Comparison of ENCODE assay signal across 11 cellular contexts in the genomic region with DNA sequence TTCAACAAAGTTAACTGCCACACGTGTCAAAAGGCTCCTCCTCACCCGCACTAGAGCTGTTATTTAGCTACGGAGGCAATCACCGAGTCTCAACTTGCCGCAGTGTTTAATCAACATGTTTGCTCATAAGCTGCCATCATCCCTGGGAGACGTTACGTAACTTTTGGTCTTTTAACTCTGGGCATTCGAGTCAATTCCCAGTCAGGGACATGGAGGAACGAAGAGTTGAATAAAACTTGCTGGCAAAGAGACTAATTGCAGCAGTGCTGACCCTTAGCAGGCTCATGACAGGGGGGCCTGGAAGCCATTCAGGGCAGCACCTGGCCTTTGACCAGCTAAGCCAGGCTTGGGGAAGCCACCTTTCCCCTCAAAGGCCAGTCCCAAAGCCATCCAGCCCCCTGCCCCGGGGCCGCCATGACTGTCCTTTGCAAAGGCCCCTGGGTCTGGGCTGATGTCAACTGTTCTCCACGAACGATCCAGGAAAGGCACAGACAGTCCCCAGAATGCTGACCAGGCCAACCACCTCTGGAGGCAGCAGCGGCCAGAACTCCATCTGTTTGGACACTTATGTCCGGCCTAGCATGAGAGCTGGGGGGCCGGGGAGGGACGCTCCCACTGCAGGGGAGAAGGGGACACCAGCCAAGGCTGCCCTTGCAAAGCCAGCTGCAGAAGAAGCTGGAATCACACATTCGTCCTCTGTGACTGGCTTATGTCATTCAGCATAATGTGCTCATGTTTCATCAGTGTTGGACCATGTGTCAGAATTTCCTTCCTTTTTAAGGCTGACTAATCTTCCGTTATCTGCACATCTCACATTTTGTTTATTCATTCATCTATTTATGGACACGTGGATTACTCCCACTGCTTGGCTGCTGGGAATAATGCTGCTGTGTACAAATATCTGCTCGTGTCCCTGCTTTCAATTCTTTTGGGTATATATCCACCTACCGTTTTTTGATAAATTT. TPM values are rescaled to one million over a fixed set of nuclear protein-coding genes. Genes with fewer than 3 reads are reported as not detected.
A peak's percentile ranks its signal among the peaks of the same experiment; 100 is the strongest.
DNase-seq lines count a peak whose midpoint lies in the region; ATAC-seq and TF ChIP-seq lines count a peak whose summit lies in the region.
"Had no signal": no experiment of that assay in that cellular context is flagged by ENCODE, and none has a peak within 500 bp of the region (broad histone marks: within the 10 kb centered on the region; RNA-seq: fewer than 3 reads in every experiment).

No MANE protein-coding gene starts in this region.

- H3K4me1 ChIP-seq in RWPE2 (ENCODE audit: insufficient read depth, poor library complexity, severe bottlenecking), result peaks cover 17% of the 10 kb centered on the region
- H3K4me1 ChIP-seq in gastroesophageal sphincter, result peaks cover 0 to 20% (median 10%) of the 10 kb centered on the region in 3 donors
- no peaks in the 10 kb centered on the region for H3K4me1 ChIP-seq in sigmoid colon
- H3K4me1 ChIP-seq: parathyroid adenoma had no signal

- peak; percentile 78 for ATAC-seq in RWPE2 (ENCODE audit: low read depth)
- peak; percentile 65 for ATAC-seq in gastroesophageal sphincter
- ATAC-seq in HG02642 (IDR thresholded peaks at IDR 0.05; ENCODE audit: poor library complexity, unreplicated experiment), result no peak
- ATAC-seq in HG03135 (IDR thresholded peaks at IDR 0.05; ENCODE audit: unreplicated experiment), result no peak

- no peak for TF ChIP-seq EP300 in gastroesophageal sphincter (IDR thresholded peaks at IDR 0.05)
- TF ChIP-seq EP300 in sigmoid colon (IDR thresholded peaks at IDR 0.05), result no peak

- no peaks in the 10 kb centered on the region for H3K9me3 ChIP-seq in RWPE2 (ENCODE audit: severe bottlenecking)
- peaks cover 0 to 13% (median 0%) of the 10 kb centered on the region in 3 donors for H3K9me3 ChIP-seq in gastroesophageal sphincter
- peaks cover 0 to 2% (median 0%) of the 10 kb centered on the region in 4 donors for H3K9me3 ChIP-seq in sigmoid colon

- intact Hi-C loops in sigmoid colon (cut with DNase I), result no loop called here

- H3K27ac ChIP-seq in HL-60 (replicated peaks), result no peak overlapping the region
- peak overlapping the region; percentile 5 for H3K27ac ChIP-seq in RWPE2 (ENCODE audit: poor library complexity, severe bottlenecking)
- H3K27ac ChIP-seq in gastroesophageal sphincter, result peak overlapping the region in 3 of 4 donors; percentile 18 to 70 (median 58)
- peak overlapping the region in 1 of 4 donors; percentile 69 for H3K27ac ChIP-seq in sigmoid colon
- H3K27ac ChIP-seq: parathyroid adenoma had no signal

- no peak for TF ChIP-seq CTCF in HL-60 (IDR thresholded peaks at IDR 0.05; ENCODE audit: insufficient read depth, low read length)
- no peak for TF ChIP-seq CTCF in RWPE2 (IDR thresholded peaks at IDR 0.05; ENCODE audit: poor library complexity, severe bottlenecking)
- TF ChIP-seq CTCF in gastroesophageal sphincter (IDR thresholded peaks at IDR 0.05), result no peak
- TF ChIP-seq CTCF in sigmoid colon (IDR thresholded peaks at IDR 0.05), result no peak

- H3K4me3 ChIP-seq in HL-60 (replicated peaks; ENCODE audit: insufficient read depth, low read length), result no peak overlapping the region
- H3K4me3 ChIP-seq in RWPE2 (ENCODE audit: severe bottlenecking), result no peak overlapping the region
- no peak overlapping the region for H3K4me3 ChIP-seq in gastroesophageal sphincter
- no peak overlapping the region for H3K4me3 ChIP-seq in sigmoid colon

- no peaks in the 10 kb centered on the region for H3K27me3 ChIP-seq in HL-60 (ENCODE audit: insufficient read depth, poor library complexity, severe bottlenecking)
- no peaks in the 10 kb centered on the region for H3K27me3 ChIP-seq in RWPE2 (ENCODE audit: insufficient read depth, poor library complexity, severe bottlenecking)
- no peaks in the 10 kb centered on the region for H3K27me3 ChIP-seq in gastroesophageal sphincter
- no peaks in the 10 kb centered on the region for H3K27me3 ChIP-seq in sigmoid colon

- DNase-seq in HL-60 (ENCODE audit: low read depth in 1 of 2, low spot score in 1 of 2) (peak; percentile 39 to 51), RWPE2 (ENCODE audit: low spot score) (peak; percentile 62), sigmoid colon (peak; percentile 71)
- no peak for DNase-seq in stimulated activated CD4-positive, alpha-beta T cell treated with anti-CD3 and anti-CD28 coated beads, Interleukin-4, amount 100 ng/mL, for 1 hour
- DNase-seq in activated effector memory CD4-positive, alpha-beta T cell treated with Interleukin-2 at 50 U/mL for 16 hours, result no peak
- DNase-seq: activated CD4-positive, alpha-beta T cell treated with anti-CD3 and anti-CD28 coated beads, Interleukin-2, amount 50 U/mL, for 48 hours; NCI-H2081 had no signal

- TF ChIP-seq POLR2A in gastroesophageal sphincter (IDR thresholded peaks at IDR 0.05) (no peak), sigmoid colon (IDR thresholded peaks at IDR 0.05) (no peak)

- H3K36me3 ChIP-seq in RWPE2 (ENCODE audit: low read depth), result no peaks in the 10 kb centered on the region
- H3K36me3 ChIP-seq in gastroesophageal sphincter, result no peaks in the 10 kb centered on the region
- H3K36me3 ChIP-seq in sigmoid colon, result no peaks in the 10 kb centered on the region

- WGBS in gastroesophageal sphincter (ENCODE audit: low coverage in 1 of 2), 2 donors, result 48 to 51% methylated on average over 12 to 18 of the region's 22 CpGs
- WGBS in sigmoid colon, 2 donors, result 65 to 76% methylated on average over 22 of the region's 22 CpGs

RNA-seq across cellular contexts. Expression of gene PCSK6, which starts 43.7 kb away (rescaled TPM):
- total RNA-seq in gastroesophageal sphincter, result 10 to 100 TPM; 12.8 to 23.2 (median 18.4) TPM
- total RNA-seq in sigmoid colon, result 1 to 10 TPM; 2.9 to 8.9 (median 5.2) TPM
- 10 to 100 TPM in 1 of 3 donors, 1 to 10 TPM in 2; 4.2 to 10.3 (median 7.2) TPM for polyA plus RNA-seq in sigmoid colon

Comparison
In these comparisons a context has a peak if more than half of its experiments do, and no peak if none do; other contexts are left out.
1. DNase-seq: peak in HL-60 (2 of 2), RWPE2 (single experiment) and sigmoid colon (single experiment); none in stimulated activated CD4-positive, alpha-beta T cell treated with anti-CD3 and anti-CD28 coated beads, Interleukin-4, amount 100 ng/mL, for 1 hour (single experiment) and activated effector memory CD4-positive, alpha-beta T cell treated with Interleukin-2 at 50 U/mL for 16 hours (single experiment).
2. ATAC-seq: peak in RWPE2 (single experiment) and gastroesophageal sphincter (single experiment); none in HG02642 (single experiment) and HG03135 (single experiment).